Comparison of ENCODE assay signal across 1 cellular context in genomic region chr3:112637700-112638099, GRCh38.
TF ChIP-seq lines count a peak whose summit lies in the region.

No MANE protein-coding gene starts in this region.

TF ChIP-seq in SK-N-SH, 30 proteins besides CTCF, POLR2A, EP300 and RAD21 (continued from another document):
- no peak for TF ChIP-seq REST (IDR thresholded peaks at IDR 0.05; ENCODE audit: low read depth, low read length)
- no peak for TF ChIP-seq CHD2 (IDR thresholded peaks at IDR 0.05; ENCODE audit: low read length, partially characterized antibody)
TF ChIP-seq in SK-N-SH: peak in this region for 2.
